Comparison of ENCODE assay signal across 8 cellular contexts in the genomic region with DNA sequence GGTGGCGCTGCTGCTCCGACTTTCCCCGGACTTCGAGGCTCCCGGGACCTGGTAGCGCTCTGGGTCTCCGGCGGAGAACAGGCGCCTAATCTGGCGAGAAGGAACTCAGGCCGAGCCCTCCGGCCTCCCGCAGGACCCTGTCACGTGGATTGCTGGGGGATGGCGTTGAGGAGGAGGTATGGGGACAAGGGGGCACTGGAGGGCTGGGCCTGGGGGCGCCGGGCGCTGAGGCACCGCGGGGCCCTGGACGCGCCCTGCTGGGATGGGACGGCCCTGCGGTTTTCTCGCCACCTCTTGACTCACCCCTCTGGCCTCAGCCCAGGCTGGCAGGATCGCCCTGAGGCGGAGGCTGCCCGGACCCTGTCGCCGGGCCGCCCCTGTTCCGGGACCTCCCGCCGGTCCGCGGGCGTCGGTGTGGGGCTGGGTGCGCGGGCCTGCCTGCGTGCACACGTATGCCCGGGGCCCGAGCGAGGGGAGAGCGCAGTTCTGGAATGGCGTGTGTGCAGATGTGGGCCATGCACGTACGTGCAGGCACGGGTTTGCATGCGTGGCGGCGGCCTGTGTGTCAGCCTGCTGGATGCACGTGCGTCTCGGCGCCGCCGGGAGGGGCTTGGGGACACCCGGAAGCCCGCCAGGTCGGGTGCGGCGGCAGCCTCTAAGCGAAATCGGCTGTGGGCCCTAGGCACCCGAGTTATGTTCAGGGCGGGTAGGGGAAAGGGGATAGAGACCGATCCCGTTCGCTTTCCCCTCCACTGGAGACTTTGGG. TPM values are rescaled to one million over a fixed set of nuclear protein-coding genes. Genes with fewer than 3 reads are reported as not detected.
DNase-seq lines count a peak whose midpoint lies in the region; ATAC-seq and TF ChIP-seq lines count a peak whose summit lies in the region.

No MANE protein-coding gene starts in this region.

- TF ChIP-seq CTCF in AG10803 (conservative IDR thresholded peaks at IDR 0.05; ENCODE audit: low read length) (no peak; the same call in 1 of the 2 replicates), foreskin keratinocyte (conservative IDR thresholded peaks at IDR 0.05) (no peak), omental fat pad (IDR thresholded peaks at IDR 0.05) (no peak)

- H3K9me3 ChIP-seq in thymus (ENCODE audit: control insufficient read depth), result no peaks in the 10 kb centered on the region

- DNase-seq in AG10803 (ENCODE audit: low read depth) (peak; percentile 85), RPMI7951 (ENCODE audit: low read depth) (peak; percentile 85), activated gamma-delta T cell (lab: John Stamatoyannopoulos, UW) (peak; percentile 79), foreskin keratinocyte (peak in 1 of 2 donors; percentile 64), omental fat pad (ENCODE audit: low spot score) (no peak)

- peak overlapping the region; percentile 95 for H3K27ac ChIP-seq in foreskin keratinocyte
- H3K27ac ChIP-seq in thymus (ENCODE audit: low read depth), result peak overlapping the region; percentile 89

- peaks cover 11% of the 10 kb centered on the region for H3K4me1 ChIP-seq in foreskin keratinocyte
- peaks cover 33% of the 10 kb centered on the region for H3K4me1 ChIP-seq in thymus (ENCODE audit: control insufficient read depth, insufficient read depth, low read length)

- WGBS in thymus, result under 1% methylated on average over 71 of the region's 71 CpGs

- ATAC-seq in GM18873 (IDR thresholded peaks at IDR 0.05; ENCODE audit: low FRiP score, unreplicated experiment), result peak; percentile 36
- ATAC-seq in HG03280 (IDR thresholded peaks at IDR 0.05; ENCODE audit: unreplicated experiment), result peak; percentile 35
- peak; percentile 17 for ATAC-seq in foreskin keratinocyte
- peak; percentile 67 for ATAC-seq in omental fat pad (ENCODE audit: low FRiP score)

- peaks cover 18% of the 10 kb centered on the region for H3K36me3 ChIP-seq in thymus (ENCODE audit: control insufficient read depth, insufficient read depth)

- H3K27me3 ChIP-seq in foreskin keratinocyte (no peaks in the 10 kb centered on the region), thymus (ENCODE audit: control insufficient read depth, insufficient read depth) (no peaks in the 10 kb centered on the region)

- peak overlapping the region; percentile 95 for H3K4me3 ChIP-seq in AG10803 (ENCODE audit: low read length)
- H3K4me3 ChIP-seq in thymus (ENCODE audit: low read length), result peak overlapping the region; percentile 91

RNA-seq across cellular contexts. Expression of a gene that starts 0.8 kb away (rescaled TPM):
- 8.1 and 10.0 TPM in 2 replicates for total RNA-seq in RPMI7951 (2014; rRNA removed; shearing (Covaris generic))
- 17.2 and 23.6 TPM in 2 replicates for total RNA-seq in foreskin keratinocyte
- polyA plus RNA-seq in foreskin keratinocyte, result 15.2 and 19.7 TPM in 2 replicates
- total RNA-seq in omental fat pad, result 10 to 100 TPM in 3 of 4 donors, 1 to 10 TPM in 1; 7.8 to 25.0 (median 13.9) TPM
- 7.0 TPM for polyA plus RNA-seq in thymus

RNA-seq across cellular contexts. Expression of a gene that starts 55.7 kb away (rescaled TPM):
- total RNA-seq in RPMI7951 (2014; rRNA removed; shearing (Covaris generic)), result not detected in 2 replicates
- total RNA-seq in foreskin keratinocyte, result not detected in 2 replicates
- polyA plus RNA-seq in foreskin keratinocyte, result not detected in 2 replicates
- total RNA-seq in omental fat pad, result not detected
- polyA plus RNA-seq in thymus, result 0.05 TPM

Comparison
In these comparisons a context has a peak if more than half of its experiments do, and no peak if none do; other contexts are left out.
1. ATAC-seq: peak in every context shown above with its lines; median percentile 67 in omental fat pad; 36 in GM18873; 35 in HG03280; 17 in foreskin keratinocyte.